7 cellular contexts compared by ENCODE assay signal in the genomic region with DNA sequence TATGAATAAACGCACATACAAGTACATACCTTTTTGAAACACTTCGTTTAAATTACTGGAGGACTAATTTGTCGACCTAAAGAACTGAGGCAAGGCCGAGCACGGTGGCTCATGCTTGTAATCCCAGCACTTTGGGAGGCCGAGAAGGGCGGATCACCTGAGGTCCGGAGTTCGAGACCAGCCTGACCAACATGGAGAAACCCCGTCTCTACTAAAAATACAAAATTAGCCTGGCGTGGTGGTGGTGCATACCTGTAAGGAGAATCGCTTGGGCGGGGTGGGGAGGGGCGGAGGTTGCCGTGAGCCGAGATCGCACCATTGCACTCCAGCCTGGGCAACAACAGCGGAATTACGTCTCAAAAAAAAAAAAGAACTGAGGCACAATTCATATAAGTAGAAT. TPM values are rescaled to one million over a fixed set of nuclear protein-coding genes. Genes with fewer than 3 reads are reported as not detected.
DNase-seq lines count a peak whose midpoint lies in the region; ATAC-seq and TF ChIP-seq lines count a peak whose summit lies in the region.
"Not testable (repeated sequence)": the region's sequence is repeated elsewhere in the genome, so short reads cannot be mapped to it uniquely, and the experiment has no call there.

No MANE protein-coding gene starts in this region.

- H3K27ac ChIP-seq in OCI-LY3 (ENCODE audit: low read length): peak overlapping the region; percentile 89
- peak overlapping the region in 2 of 12 donors; percentile 92 to 98 for H3K27ac ChIP-seq in heart left ventricle
- H3K27ac ChIP-seq in mucosa of rectum (ENCODE audit: low read depth in 2 of 2, low read length in 2 of 2): peak overlapping the region in 1 of 2 donors; percentile 98

- intact Hi-C loops in heart left ventricle (cut with DNase I): not testable (repeated sequence)

- not testable (repeated sequence) for DNase-seq in activated T-cell treated with anti-CD3 and anti-CD28 coated beads, Interleukin-2, amount 50 U/mL, for 4 hours; choroid plexus epithelial cell (ENCODE audit: low read depth); heart left ventricle; skeletal muscle cell (ENCODE audit: low read depth)

- H3K36me3 ChIP-seq in OCI-LY3 (replicated peaks; ENCODE audit: low read depth, low read length) (peaks cover 58% of the 10 kb centered on the region), heart left ventricle (peaks cover 0 to 42% (median 30%) of the 10 kb centered on the region in 9 donors), mucosa of rectum (ENCODE audit: control insufficient read depth in 2 of 2, insufficient read depth in 2 of 2, low read length in 2 of 2) (peaks cover 12 to 16% of the 10 kb centered on the region in 2 donors)

- H2AFZ ChIP-seq in OCI-LY3 (ENCODE audit: low read depth, low read length): not testable (repeated sequence)

- H3K4me3 Mint-ChIP-seq in activated T-cell treated with anti-CD3 and anti-CD28 coated beads, Interleukin-2, amount 50 U/mL, for 4 hours: peak overlapping the region; percentile 97

- H3K27me3 ChIP-seq in OCI-LY3 (ENCODE audit: low read depth, low read length); heart left ventricle; mucosa of rectum (ENCODE audit: control insufficient read depth in 2 of 2, insufficient read depth in 2 of 2, low read length in 2 of 2): not testable (repeated sequence)

- TF ChIP-seq POLR2A in heart left ventricle (IDR thresholded peaks at IDR 0.05): not testable (repeated sequence)

- H3K4me1 Mint-ChIP-seq in activated T-cell treated with anti-CD3 and anti-CD28 coated beads, Interleukin-2, amount 50 U/mL, for 4 hours (ENCODE audit: low read depth): peaks cover 42% of the 10 kb centered on the region

- H3K4me3 ChIP-seq in GM12875 (ENCODE audit: low read depth, low read length) (peak overlapping the region; percentile 95), OCI-LY3 (ENCODE audit: low read length) (peak overlapping the region; percentile 88), choroid plexus epithelial cell (ENCODE audit: low read depth, low read length) (peak overlapping the region; percentile 94), heart left ventricle (peak overlapping the region in 11 of 12 donors; percentile 60 to 96 (median 79)), mucosa of rectum (ENCODE audit: low read length in 2 of 2) (peak overlapping the region; percentile 96 to 98), skeletal muscle cell (ENCODE audit: low read depth, low read length) (peak overlapping the region; percentile 94)

- not testable (repeated sequence) for H3K9me3 ChIP-seq in OCI-LY3 (ENCODE audit: insufficient read depth, low read length); heart left ventricle; mucosa of rectum (ENCODE audit: control insufficient read depth in 2 of 2, low read length in 2 of 2)

- not testable (repeated sequence) for H3K9me3 Mint-ChIP-seq in activated T-cell treated with anti-CD3 and anti-CD28 coated beads, Interleukin-2, amount 50 U/mL, for 4 hours

- H3K4me1 ChIP-seq in OCI-LY3 (ENCODE audit: low read length) (peaks cover 31% of the 10 kb centered on the region), heart left ventricle (peaks cover 0 to 52% (median 31%) of the 10 kb centered on the region in 12 donors), mucosa of rectum (ENCODE audit: control insufficient read depth in 2 of 2, insufficient read depth in 2 of 2, low read length in 2 of 2) (peaks cover 30 to 32% of the 10 kb centered on the region in 2 donors)

- not testable (repeated sequence) for H3K27me3 Mint-ChIP-seq in activated T-cell treated with anti-CD3 and anti-CD28 coated beads, Interleukin-2, amount 50 U/mL, for 4 hours (ENCODE audit: low read depth)

- H3K9ac ChIP-seq in OCI-LY3 (ENCODE audit: low read length) (peak overlapping the region; percentile 94), mucosa of rectum (ENCODE audit: low read depth in 1 of 2, low read length in 2 of 2) (peak overlapping the region; percentile 97 to 100)

- peak overlapping the region; percentile 79 for H3K4me2 ChIP-seq in OCI-LY3 (ENCODE audit: low read length)

- not testable (repeated sequence) for ATAC-seq in activated T-cell treated with anti-CD3 and anti-CD28 coated beads, Interleukin-2, amount 50 U/mL, for 4 hours; heart left ventricle

- H4K20me1 ChIP-seq in OCI-LY3 (ENCODE audit: insufficient read depth, low read length): peaks cover 44% of the 10 kb centered on the region

- 59 to 80% (median 74%) methylated on average over 19 of the region's 19 CpGs for WGBS in heart left ventricle, 4 donors

- peaks cover 32% of the 10 kb centered on the region for H3K36me3 Mint-ChIP-seq in activated T-cell treated with anti-CD3 and anti-CD28 coated beads, Interleukin-2, amount 50 U/mL, for 4 hours (ENCODE audit: insufficient read depth)

- not testable (repeated sequence) for TF ChIP-seq CTCF in GM12875 (IDR thresholded peaks at IDR 0.05; ENCODE audit: borderline replicate concordance, insufficient read depth, low read depth, low read length); OCI-LY3 (IDR thresholded peaks at IDR 0.05; ENCODE audit: low read depth, low read length); choroid plexus epithelial cell (conservative IDR thresholded peaks at IDR 0.05; ENCODE audit: low read depth, low read length); heart left ventricle (IDR thresholded peaks at IDR 0.05)

- H3K79me2 ChIP-seq in OCI-LY3 (ENCODE audit: low read length): peaks cover 91% of the 10 kb centered on the region

RNA-seq across cellular contexts. Expression of a gene that starts 1.2 kb away (rescaled TPM):
- 100 to 1,000 TPM; 294 to 316 (median 301) TPM for total RNA-seq in activated T-cell treated with anti-CD3 and anti-CD28 coated beads, Interleukin-2, amount 50 U/mL, for 4 hours
- total RNA-seq in heart left ventricle: 100 to 1,000 TPM; 107 to 262 (median 138) TPM
- 100 to 1,000 TPM; 328 to 512 TPM for polyA plus RNA-seq in heart left ventricle

RNA-seq across cellular contexts. Expression of a gene that starts 1.3 kb away (rescaled TPM):
- total RNA-seq in activated T-cell treated with anti-CD3 and anti-CD28 coated beads, Interleukin-2, amount 50 U/mL, for 4 hours: 10 to 100 TPM; 53.8 to 55.0 (median 54.6) TPM
- 10 to 100 TPM; 12.5 to 28.8 (median 16.4) TPM for total RNA-seq in heart left ventricle
- 10 to 100 TPM in 1 of 2 donors, 1 to 10 TPM in 1; 6.8 to 28.1 TPM for polyA plus RNA-seq in heart left ventricle

RNA-seq across cellular contexts. Expression of a gene that starts 15.8 kb away (rescaled TPM):
- total RNA-seq in activated T-cell treated with anti-CD3 and anti-CD28 coated beads, Interleukin-2, amount 50 U/mL, for 4 hours: 10 to 100 TPM; 17.0 to 18.9 (median 17.3) TPM
- 10 to 100 TPM in 1 of 9 donors, 1 to 10 TPM in 8; 3.6 to 10.0 (median 5.1) TPM for total RNA-seq in heart left ventricle
- 1 to 10 TPM; 3.4 to 6.7 TPM for polyA plus RNA-seq in heart left ventricle

RNA-seq across cellular contexts. Expression of a gene that starts 20.5 kb away (rescaled TPM):
- total RNA-seq in activated T-cell treated with anti-CD3 and anti-CD28 coated beads, Interleukin-2, amount 50 U/mL, for 4 hours: 10 to 100 TPM; 37.1 to 43.2 (median 42.2) TPM
- 10 to 100 TPM in 2 of 9 donors, 1 to 10 TPM in 7; 2.5 to 39.6 (median 7.5) TPM for total RNA-seq in heart left ventricle
- 1 to 10 TPM; 2.1 to 7.1 TPM for polyA plus RNA-seq in heart left ventricle

RNA-seq across cellular contexts. Expression of a gene that starts 33.1 kb away (rescaled TPM):
- 1,000 to 10,000 TPM; 2,303 to 2,539 (median 2,513) TPM for total RNA-seq in activated T-cell treated with anti-CD3 and anti-CD28 coated beads, Interleukin-2, amount 50 U/mL, for 4 hours
- 1,000 to 10,000 TPM in 2 of 9 donors, 100 to 1,000 TPM in 7; 507 to 4,598 (median 922) TPM for total RNA-seq in heart left ventricle
- 1,000 to 10,000 TPM in 1 of 2 donors, 100 to 1,000 TPM in 1; 914 to 1,431 TPM for polyA plus RNA-seq in heart left ventricle
